ENCODE assay signal across 9 cellular contexts in the genomic region with DNA sequence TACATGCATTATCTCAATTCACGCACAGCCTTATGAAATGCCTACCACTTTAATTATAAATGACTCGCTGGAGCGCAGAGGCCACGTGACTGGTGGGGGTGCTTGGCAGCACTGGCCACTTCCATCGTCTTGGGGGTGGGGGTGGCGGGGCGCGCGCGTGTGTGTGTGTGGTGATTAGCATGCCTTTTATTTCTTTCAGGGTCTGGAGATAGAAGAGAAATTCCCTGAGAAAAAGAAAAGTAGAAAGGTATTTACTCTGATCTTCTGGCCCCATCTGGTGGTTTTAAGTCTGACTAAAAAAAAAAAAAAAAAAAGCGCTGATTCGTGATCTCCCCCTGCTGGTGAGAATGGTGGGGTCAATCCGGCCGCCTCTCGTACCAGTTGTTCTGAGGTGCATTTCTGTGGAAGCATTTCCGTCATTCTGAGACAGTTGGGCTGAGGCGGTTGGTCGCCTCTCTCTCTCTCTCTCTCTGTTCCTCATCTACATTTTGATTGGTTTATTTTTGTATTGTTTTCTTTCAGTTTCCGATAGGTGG. TPM values are rescaled to one million over a fixed set of nuclear protein-coding genes. Genes with fewer than 3 reads are reported as not detected.
DNase-seq lines count a peak whose midpoint lies in the region; ATAC-seq and TF ChIP-seq lines count a peak whose summit lies in the region.
"Had no signal": no experiment of that assay in that cellular context is flagged by ENCODE, and none has a peak within 500 bp of the region (broad histone marks: within the 10 kb centered on the region; RNA-seq: fewer than 3 reads in every experiment).

A gene with protein sequence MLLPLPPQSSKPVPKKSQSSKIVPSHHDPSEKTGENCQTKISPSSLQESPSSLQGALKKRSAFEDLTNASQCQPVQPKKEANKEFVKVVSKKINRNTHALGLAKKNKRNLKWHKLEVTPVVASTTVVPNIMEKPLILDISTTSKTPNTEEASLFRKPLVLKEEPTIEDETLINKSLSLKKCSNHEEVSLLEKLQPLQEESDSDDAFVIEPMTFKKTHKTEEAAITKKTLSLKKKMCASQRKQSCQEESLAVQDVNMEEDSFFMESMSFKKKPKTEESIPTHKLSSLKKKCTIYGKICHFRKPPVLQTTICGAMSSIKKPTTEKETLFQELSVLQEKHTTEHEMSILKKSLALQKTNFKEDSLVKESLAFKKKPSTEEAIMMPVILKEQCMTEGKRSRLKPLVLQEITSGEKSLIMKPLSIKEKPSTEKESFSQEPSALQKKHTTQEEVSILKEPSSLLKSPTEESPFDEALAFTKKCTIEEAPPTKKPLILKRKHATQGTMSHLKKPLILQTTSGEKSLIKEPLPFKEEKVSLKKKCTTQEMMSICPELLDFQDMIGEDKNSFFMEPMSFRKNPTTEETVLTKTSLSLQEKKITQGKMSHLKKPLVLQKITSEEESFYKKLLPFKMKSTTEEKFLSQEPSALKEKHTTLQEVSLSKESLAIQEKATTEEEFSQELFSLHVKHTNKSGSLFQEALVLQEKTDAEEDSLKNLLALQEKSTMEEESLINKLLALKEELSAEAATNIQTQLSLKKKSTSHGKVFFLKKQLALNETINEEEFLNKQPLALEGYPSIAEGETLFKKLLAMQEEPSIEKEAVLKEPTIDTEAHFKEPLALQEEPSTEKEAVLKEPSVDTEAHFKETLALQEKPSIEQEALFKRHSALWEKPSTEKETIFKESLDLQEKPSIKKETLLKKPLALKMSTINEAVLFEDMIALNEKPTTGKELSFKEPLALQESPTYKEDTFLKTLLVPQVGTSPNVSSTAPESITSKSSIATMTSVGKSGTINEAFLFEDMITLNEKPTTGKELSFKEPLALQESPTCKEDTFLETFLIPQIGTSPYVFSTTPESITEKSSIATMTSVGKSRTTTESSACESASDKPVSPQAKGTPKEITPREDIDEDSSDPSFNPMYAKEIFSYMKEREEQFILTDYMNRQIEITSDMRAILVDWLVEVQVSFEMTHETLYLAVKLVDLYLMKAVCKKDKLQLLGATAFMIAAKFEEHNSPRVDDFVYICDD (N-terminal part only) (plus strand): TSS at position 402 of the 536 bp plus-strand sequence. CDS start 80,399 bp downstream, outside the sequence.

- no peaks in the 10 kb centered on the region for H3K27me3 ChIP-seq in CD4-positive, alpha-beta T cell (ENCODE audit: control insufficient read depth, insufficient read depth, low read length)
- H3K27me3 ChIP-seq in ectodermal cell (ENCODE audit: control insufficient read depth, insufficient read depth, low read length, poor library complexity, severe bottlenecking), result no peaks in the 10 kb centered on the region
- H3K27me3 ChIP-seq: neutrophil had no signal

- intact Hi-C loops in CD4-positive, alpha-beta T cell (cut with DNase I, micrococcal nuclease), result loop anchor here (2.0 kb wide), 2 partner anchors 282 to 288 kb away; a partner anchor contains a TSS

- CTCF ChIA-PET in CD4-positive, alpha-beta T cell (lab: Charles Lee), result interaction anchor here (0.6 to 0.7 kb wide), 3 partner anchors 282 to 316 kb away, joined by 3 read pairs; a partner anchor contains a TSS
- CTCF ChIA-PET in activated CD4-positive, alpha-beta memory T cell treated with anti-CD3 and anti-CD28 coated beads, Interleukin-2, amount 10 ng/mL, durations not matched to agents 7 days and 5 days (lab: Charles Lee), result interaction anchor here (0.7 to 1.3 kb wide), 5 partner anchors 10 to 1600 kb away, joined by 3 to 7 read pairs (median 3); a partner anchor contains a TSS

- H3K9me3 ChIP-seq in CD4-positive, alpha-beta T cell (ENCODE audit: control insufficient read depth, low read length), result no peaks in the 10 kb centered on the region
- H3K9me3 ChIP-seq in ectodermal cell (ENCODE audit: control insufficient read depth, low read length), result no peaks in the 10 kb centered on the region
- H3K9me3 ChIP-seq: neutrophil had no signal

- H3K4me1 Mint-ChIP-seq in CD4-positive, alpha-beta T cell (ENCODE audit: low read depth), result peaks cover 17% of the 10 kb centered on the region
- peaks cover 14% of the 10 kb centered on the region for H3K4me1 Mint-ChIP-seq in activated CD4-positive, alpha-beta memory T cell treated with anti-CD3 and anti-CD28 coated beads, Interleukin-2, amount 10 ng/mL, durations not matched to agents 7 days and 5 days
- peaks cover 16% of the 10 kb centered on the region for H3K4me1 Mint-ChIP-seq in mesothelial cell of epicardium

- TF ChIP-seq CTCF in CD4-positive, alpha-beta T cell (IDR thresholded peaks at IDR 0.05), result peak; percentile 61
- peak; percentile 86 for TF ChIP-seq CTCF in mesothelial cell of epicardium (IDR thresholded peaks at IDR 0.05; ENCODE audit: unreplicated experiment)

- H3K4me3 Mint-ChIP-seq in CD4-positive, alpha-beta T cell, result peak within 1 kb of the TSS; percentile 90
- H3K4me3 Mint-ChIP-seq in activated CD4-positive, alpha-beta memory T cell treated with anti-CD3 and anti-CD28 coated beads, Interleukin-2, amount 10 ng/mL, durations not matched to agents 7 days and 5 days, result peak within 1 kb of the TSS; percentile 73
- peak within 1 kb of the TSS; percentile 62 for H3K4me3 Mint-ChIP-seq in mesothelial cell of epicardium

- peak within 1 kb of the TSS; percentile 87 for H3K27ac Mint-ChIP-seq in CD4-positive, alpha-beta T cell
- peak within 1 kb of the TSS; percentile 83 for H3K27ac Mint-ChIP-seq in activated CD4-positive, alpha-beta memory T cell treated with anti-CD3 and anti-CD28 coated beads, Interleukin-2, amount 10 ng/mL, durations not matched to agents 7 days and 5 days
- peak within 1 kb of the TSS; percentile 85 for H3K27ac Mint-ChIP-seq in mesothelial cell of epicardium

- no peaks in the 10 kb centered on the region for H3K36me3 Mint-ChIP-seq in CD4-positive, alpha-beta T cell (ENCODE audit: low read depth)
- H3K36me3 Mint-ChIP-seq in activated CD4-positive, alpha-beta memory T cell treated with anti-CD3 and anti-CD28 coated beads, Interleukin-2, amount 10 ng/mL, durations not matched to agents 7 days and 5 days (ENCODE audit: low read depth), result no peaks in the 10 kb centered on the region
- no peaks in the 10 kb centered on the region for H3K36me3 Mint-ChIP-seq in mesothelial cell of epicardium

- no peaks in the 10 kb centered on the region for H3K27me3 Mint-ChIP-seq in CD4-positive, alpha-beta T cell
- no peaks in the 10 kb centered on the region for H3K27me3 Mint-ChIP-seq in activated CD4-positive, alpha-beta memory T cell treated with anti-CD3 and anti-CD28 coated beads, Interleukin-2, amount 10 ng/mL, durations not matched to agents 7 days and 5 days
- no peaks in the 10 kb centered on the region for H3K27me3 Mint-ChIP-seq in mesothelial cell of epicardium (ENCODE audit: low read depth)

- no peak within 1 kb of the TSS for H3K27ac ChIP-seq in CD4-positive, alpha-beta T cell (ENCODE audit: low read depth, low read length)
- no peak within 1 kb of the TSS for H3K27ac ChIP-seq in ectodermal cell (ENCODE audit: insufficient read depth, low read depth, low read length, poor library complexity, severe bottlenecking)
- H3K27ac ChIP-seq: neutrophil had no signal

- WGBS in ectodermal cell, 2 experiments, result 0 to 2% methylated on average over 5 to 14 of the region's 19 CpGs

- H3K4me1 ChIP-seq in ectodermal cell (ENCODE audit: control insufficient read depth, insufficient read depth, low read length), result no peaks in the 10 kb centered on the region

- POLR2A ChIA-PET in CD4-positive, alpha-beta T cell (lab: Charles Lee), result interaction anchor here (0.6 to 1.1 kb wide), 7 partner anchors 104 to 1403 kb away, joined by 3 to 4 read pairs (median 3); a partner anchor contains a TSS
- POLR2A ChIA-PET in activated CD4-positive, alpha-beta memory T cell treated with anti-CD3 and anti-CD28 coated beads, Interleukin-2, amount 10 ng/mL, durations not matched to agents 7 days and 5 days (lab: Charles Lee), result interaction anchor here (1.0 to 1.3 kb wide), 2 partner anchors 78 to 282 kb away, joined by 3 to 6 read pairs; a partner anchor contains a TSS

- peak; percentile 97 for ATAC-seq in CD4-positive, alpha-beta T cell (ENCODE audit: poor library complexity)
- ATAC-seq in GM19372 (IDR thresholded peaks at IDR 0.05; ENCODE audit: low read depth, unreplicated experiment), result peak; percentile 96
- ATAC-seq in HG03469 (IDR thresholded peaks at IDR 0.05; ENCODE audit: unreplicated experiment), result peak; percentile 98

- H3K36me3 ChIP-seq in ectodermal cell (ENCODE audit: control insufficient read depth, insufficient read depth, low read length), result no peaks in the 10 kb centered on the region
- H3K36me3 ChIP-seq: neutrophil had no signal

- H3K4me3 ChIP-seq in ectodermal cell (ENCODE audit: insufficient read depth, low read depth, low read length), result peak within 1 kb of the TSS; percentile 3

- H3K9me3 Mint-ChIP-seq in CD4-positive, alpha-beta T cell, result no peaks in the 10 kb centered on the region
- H3K9me3 Mint-ChIP-seq in activated CD4-positive, alpha-beta memory T cell treated with anti-CD3 and anti-CD28 coated beads, Interleukin-2, amount 10 ng/mL, durations not matched to agents 7 days and 5 days, result no peaks in the 10 kb centered on the region
- peaks cover 7% of the 10 kb centered on the region for H3K9me3 Mint-ChIP-seq in mesothelial cell of epicardium

- DNase-seq in CD4-positive, alpha-beta T cell, result peak; percentile 51 to 67 (median 56)
- DNase-seq in NCI-H526 treated with DMSO at 0.1 percent for 48 hours (lab: John Stamatoyannopoulos, UW) (peak; percentile 63), mesothelial cell of epicardium (ENCODE audit: low spot score in 2 of 2, unreplicated experiment in 2 of 2) (peak; percentile 24 to 60)
- peak; percentile 75 for DNase-seq in activated CD4-positive, alpha-beta memory T cell treated with anti-CD3 and anti-CD28 coated beads, Interleukin-2, amount 10 ng/mL, durations not matched to agents 7 days and 5 days
- DNase-seq in stimulated activated CD8-positive, alpha-beta memory T cell treated with anti-CD3 and anti-CD28 coated beads, Interleukin-15, amount 100 ng/mL, for 4 hours (ENCODE audit: low read depth in 2 of 2), result peak; percentile 27 to 52

RNA-seq across cellular contexts. Expression of the gene that starts here (rescaled TPM):
- under 1 TPM; 0.19 to 0.39 TPM for total RNA-seq in CD4-positive, alpha-beta T cell
- 1 to 10 TPM in 1 of 2 experiments, under 1 TPM in 1; 0.98 to 1.2 TPM for total RNA-seq in activated CD4-positive, alpha-beta memory T cell treated with anti-CD3 and anti-CD28 coated beads, Interleukin-2, amount 10 ng/mL, durations not matched to agents 7 days and 5 days
- 1.2 TPM for polyA plus RNA-seq in ectodermal cell (2013, experiment 1 of 4)
- polyA plus RNA-seq in ectodermal cell (2013, experiment 2 of 4), result 1.9 TPM
- polyA plus RNA-seq in ectodermal cell (2013, experiment 3 of 4), result 0.69 TPM
- polyA plus RNA-seq in ectodermal cell (2013, experiment 4 of 4), result 0.61 TPM
- total RNA-seq in mesothelial cell of epicardium, result 0.36 to 0.60 TPM (median 0.40 TPM) in 3 replicates

Comparison
In these comparisons a context has a peak if more than half of its experiments do, and no peak if none do; other contexts are left out.
1. Peak in DNase-seq and ATAC-seq in CD4-positive, alpha-beta T cell; RNA of the gene not detected or under 1 TPM.
2. Peak in DNase-seq in mesothelial cell of epicardium; RNA of the gene not detected or under 1 TPM.